ENCODE assay signal across 20 cellular contexts in genomic region chr2:223537100-223537499, GRCh38.
"Had no signal": no experiment of that assay in that cellular context is flagged by ENCODE, and none has a peak within 500 bp of the region (broad histone marks: within the 10 kb centered on the region; RNA-seq: fewer than 3 reads in every experiment).

No MANE protein-coding gene starts in this region.

- H3K27me3 ChIP-seq: breast epithelium, left lung, thyroid gland, upper lobe of right lung had no signal

- H3K9me3 Mint-ChIP-seq: nephron progenitor cell had no signal

- DNase-seq: activated CD4-positive, alpha-beta T cell treated with anti-CD3 and anti-CD28 coated beads for 1 hour; activated CD4-positive, alpha-beta T cell treated with anti-CD3 and anti-CD28 coated beads, Interleukin-2, amount 50 U/mL, for 1 hour; activated T-cell treated with anti-CD3 and anti-CD28 coated beads, Interleukin-2, amount 50 U/mL, for 1 hour; aorta; cerebellar nuclear complex; cortex of kidney; kidney glomerular epithelial cell; left lung; nephron progenitor cell; stimulated activated CD4-positive, alpha-beta T cell treated with anti-CD3 and anti-CD28 coated beads, Interleukin-12 subunit alpha, Interleukin-12 subunit beta, amount 100 ng/mL, for 4 hours; stimulated activated CD4-positive, alpha-beta T cell treated with anti-CD3 and anti-CD28 coated beads, Interleukin-4, amount 100 ng/mL, for 4 hours; stimulated activated naive CD8-positive, alpha-beta T cell treated with anti-CD3 and anti-CD28 coated beads, Interleukin-15, Interleukin-2, amounts not matched to agents 100 U/mL and 50 U/mL, for 24 hours; T-helper 1 cell; T-helper 9 cell; thyroid gland; upper lobe of right lung had no signal

- H3K36me3 ChIP-seq: breast epithelium, left lung, prostate gland, thyroid gland, upper lobe of right lung had no signal

- H3K4me3 Mint-ChIP-seq: nephron progenitor cell had no signal

- H3K4me3 ChIP-seq: breast epithelium, left lung, prostate gland, thyroid gland, upper lobe of right lung had no signal

- H3K27ac Mint-ChIP-seq: activated naive CD4-positive, alpha-beta T cell treated with anti-CD3 and anti-CD28 coated beads, Interleukin-2, amount 50 U/mL, for 72 hours; nephron progenitor cell had no signal

- H3K36me3 Mint-ChIP-seq: activated naive CD4-positive, alpha-beta T cell treated with anti-CD3 and anti-CD28 coated beads, Interleukin-2, amount 50 U/mL, for 72 hours had no signal

- H3K4me1 ChIP-seq: breast epithelium, left lung, prostate gland, upper lobe of right lung had no signal

- H3K27ac ChIP-seq: breast epithelium, epithelial cell of prostate, prostate gland, thyroid gland, upper lobe of right lung had no signal

- ATAC-seq: activated naive CD4-positive, alpha-beta T cell treated with anti-CD3 and anti-CD28 coated beads, Interleukin-2, amount 50 U/mL, for 72 hours; left lung; stimulated activated naive CD8-positive, alpha-beta T cell treated with anti-CD3 and anti-CD28 coated beads, Interleukin-15, Interleukin-2, amounts not matched to agents 100 U/mL and 50 U/mL, for 24 hours; upper lobe of right lung had no signal

- H3K9me3 ChIP-seq: breast epithelium, left lung, prostate gland, thyroid gland, upper lobe of right lung had no signal
